ENCODE assay signal across 1 cellular context in genomic region chrX:34058005-34058404, GRCh38.
TF ChIP-seq lines count a peak whose summit lies in the region.

No MANE protein-coding gene starts in this region.

TF ChIP-seq in GM23338, 12 proteins besides CTCF, POLR2A, EP300 and RAD21 (continued from another document):
- TF ChIP-seq ZNF462 (CRISPR knock-in tag; IDR thresholded peaks at IDR 0.05) (no peak), NANOG (IDR thresholded peaks at IDR 0.05; ENCODE audit: borderline replicate concordance) (no peak), EZH2phosphoT487 (IDR thresholded peaks at IDR 0.05; ENCODE audit: unreplicated experiment) (no peak), JUNB (IDR thresholded peaks at IDR 0.05; ENCODE audit: unreplicated experiment) (no peak), ETS1 (IDR thresholded peaks at IDR 0.05) (no peak), EZH2 (IDR thresholded peaks at IDR 0.05; ENCODE audit: low read depth, unreplicated experiment) (no peak), CREB1 (CRISPR knock-in tag; IDR thresholded peaks at IDR 0.05; ENCODE audit: low read depth) (no peak)
TF ChIP-seq in GM23338: peak in this region for 0.
